16 cellular contexts compared by ENCODE assay signal in genomic region chr5:166493627-166494026, GRCh38.
A peak's percentile ranks its signal among the peaks of the same experiment; 100 is the strongest.
DNase-seq lines count a peak whose midpoint lies in the region; ATAC-seq and TF ChIP-seq lines count a peak whose summit lies in the region.
"Had no signal": no experiment of that assay in that cellular context is flagged by ENCODE, and none has a peak within 500 bp of the region (broad histone marks: within the 10 kb centered on the region; RNA-seq: fewer than 3 reads in every experiment).

No MANE protein-coding gene starts in this region.

- POLR2A ChIA-PET in CD4-positive, alpha-beta T cell (lab: Charles Lee) = no interaction called here

- no peaks in the 10 kb centered on the region for H3F3A ChIP-seq in GM23338 (replicated peaks; ENCODE audit: low read depth)

- H3K4me3 Mint-ChIP-seq in GM23338 = no peak overlapping the region
- H3K4me3 Mint-ChIP-seq in progenitor cell of endocrine pancreas (ENCODE audit: low read depth) = no peak overlapping the region
- no peak overlapping the region for H3K4me3 Mint-ChIP-seq in CD4-positive, alpha-beta T cell
- no peak overlapping the region for H3K4me3 Mint-ChIP-seq in activated T-cell treated with anti-CD3 and anti-CD28 coated beads, Interleukin-2, amount 50 U/mL, for 72 hours
- H3K4me3 Mint-ChIP-seq: CD14-positive monocyte had no signal

- H3K36me3 ChIP-seq in GM23338 (ENCODE audit: insufficient read depth) (no peaks in the 10 kb centered on the region), right lobe of liver (no peaks in the 10 kb centered on the region)
- H3K36me3 ChIP-seq: SJSA1 had no signal

- peak overlapping the region; percentile 44; the same call in 1 of the 2 replicates for H2AFZ ChIP-seq in GM23338

- H4K20me1 ChIP-seq in GM23338 (replicated peaks; ENCODE audit: insufficient read depth) = no peaks in the 10 kb centered on the region

- no peaks in the 10 kb centered on the region for H3K36me3 Mint-ChIP-seq in GM23338 (ENCODE audit: low read depth)
- no peaks in the 10 kb centered on the region for H3K36me3 Mint-ChIP-seq in progenitor cell of endocrine pancreas (ENCODE audit: insufficient read depth)
- no peaks in the 10 kb centered on the region for H3K36me3 Mint-ChIP-seq in CD4-positive, alpha-beta T cell (ENCODE audit: low read depth)
- H3K36me3 Mint-ChIP-seq in activated T-cell treated with anti-CD3 and anti-CD28 coated beads, Interleukin-2, amount 50 U/mL, for 72 hours (ENCODE audit: insufficient read depth in 2 of 2) = peaks cover 0 to 1% of the 10 kb centered on the region in 2 donors
- H3K36me3 Mint-ChIP-seq: CD14-positive monocyte had no signal

- TF ChIP-seq CTCF in GM23338 (conservative IDR thresholded peaks at IDR 0.05; ENCODE audit: low read depth in 2 of 2) (no peak), progenitor cell of endocrine pancreas (IDR thresholded peaks at IDR 0.05; ENCODE audit: unreplicated experiment) (no peak), right lobe of liver (IDR thresholded peaks at IDR 0.05) (no peak)
- TF ChIP-seq CTCF in CD4-positive, alpha-beta T cell (IDR thresholded peaks at IDR 0.05) = no peak

- H3K4me1 Mint-ChIP-seq in GM23338 (peaks cover 15% of the 10 kb centered on the region), progenitor cell of endocrine pancreas (ENCODE audit: low read depth) (peaks cover 7% of the 10 kb centered on the region)
- H3K4me1 Mint-ChIP-seq in CD4-positive, alpha-beta T cell (ENCODE audit: low read depth) = no peaks in the 10 kb centered on the region
- H3K4me1 Mint-ChIP-seq in activated T-cell treated with anti-CD3 and anti-CD28 coated beads, Interleukin-2, amount 50 U/mL, for 72 hours (ENCODE audit: low read depth) = no peaks in the 10 kb centered on the region
- H3K4me1 Mint-ChIP-seq: CD14-positive monocyte had no signal

- no peaks in the 10 kb centered on the region for H3K9me3 ChIP-seq in right lobe of liver
- H3K9me3 ChIP-seq in CD4-positive, alpha-beta T cell (ENCODE audit: control insufficient read depth, low read length) = no peaks in the 10 kb centered on the region
- H3K9me3 ChIP-seq: SJSA1 had no signal

- no peak overlapping the region for H3K4me3 ChIP-seq in GM23338
- H3K4me3 ChIP-seq in right lobe of liver = no peak overlapping the region
- H3K4me3 ChIP-seq: SJSA1 had no signal

- H3K9me3 Mint-ChIP-seq in GM23338 (no peaks in the 10 kb centered on the region), progenitor cell of endocrine pancreas (ENCODE audit: low read depth) (no peaks in the 10 kb centered on the region)
- peaks cover 6% of the 10 kb centered on the region for H3K9me3 Mint-ChIP-seq in CD4-positive, alpha-beta T cell
- peaks cover 2 to 3% of the 10 kb centered on the region in 2 donors for H3K9me3 Mint-ChIP-seq in activated T-cell treated with anti-CD3 and anti-CD28 coated beads, Interleukin-2, amount 50 U/mL, for 72 hours

- CTCF ChIA-PET in CD4-positive, alpha-beta T cell (lab: Charles Lee) = no interaction called here

- H3K79me2 ChIP-seq in GM23338 (replicated peaks; ENCODE audit: insufficient read depth) = no peaks in the 10 kb centered on the region

- DNase-seq in GM23338 (ENCODE audit: low spot score) (no peak), SHP77 treated with DMSO at 0.1 percent for 48 hours (lab: John Stamatoyannopoulos, UW) (peak; percentile 18), iPS-NIHi7 (ENCODE audit: extremely low spot score) (peak; percentile 13), progenitor cell of endocrine pancreas (ENCODE audit: low spot score, unreplicated experiment) (no peak), right lobe of liver (no peak)
- DNase-seq in CD4-positive, alpha-beta T cell = no peak
- DNase-seq in activated T-cell treated with anti-CD3 and anti-CD28 coated beads, Interleukin-2, amount 50 U/mL, for 72 hours = no peak
- DNase-seq: COR-L47, NCI-H1048, NCI-H1436 treated with DMSO at 0.1 percent for 48 hours, NCI-H2081, RPMI8226 had no signal

- intact Hi-C loops in right lobe of liver (cut with DNase I) = no loop called here
- intact Hi-C loops in CD4-positive, alpha-beta T cell (cut with DNase I, micrococcal nuclease) = no loop called here

- ATAC-seq in GM23338 = no peak
- ATAC-seq in right lobe of liver = no peak
- no peak for ATAC-seq in CD4-positive, alpha-beta T cell (ENCODE audit: poor library complexity)
- no peak for ATAC-seq in GM19463 (IDR thresholded peaks at IDR 0.05; ENCODE audit: unreplicated experiment)
- ATAC-seq in activated T-cell treated with anti-CD3 and anti-CD28 coated beads, Interleukin-2, amount 50 U/mL, for 72 hours (replicated peaks in 1 of 2) = no peak

- H3K4me1 ChIP-seq in GM23338 (ENCODE audit: insufficient read depth) (peaks cover 9% of the 10 kb centered on the region), right lobe of liver (no peaks in the 10 kb centered on the region)
- H3K4me1 ChIP-seq: SJSA1 had no signal

- TF ChIP-seq POLR2A in right lobe of liver (IDR thresholded peaks at IDR 0.05) = no peak

- no peaks in the 10 kb centered on the region for H3K9me2 ChIP-seq in GM23338 (ENCODE audit: insufficient read depth)

- H3K27me3 ChIP-seq in GM23338 (ENCODE audit: insufficient read depth) (no peaks in the 10 kb centered on the region), right lobe of liver (no peaks in the 10 kb centered on the region)
- no peaks in the 10 kb centered on the region for H3K27me3 ChIP-seq in CD4-positive, alpha-beta T cell (ENCODE audit: control insufficient read depth, insufficient read depth, low read length)
- H3K27me3 ChIP-seq: SJSA1 had no signal

- H3K27me3 Mint-ChIP-seq in GM23338 (ENCODE audit: insufficient read depth, low read depth, poor library complexity) (peaks cover 4% of the 10 kb centered on the region), progenitor cell of endocrine pancreas (no peaks in the 10 kb centered on the region)
- no peaks in the 10 kb centered on the region for H3K27me3 Mint-ChIP-seq in CD4-positive, alpha-beta T cell
- no peaks in the 10 kb centered on the region for H3K27me3 Mint-ChIP-seq in activated T-cell treated with anti-CD3 and anti-CD28 coated beads, Interleukin-2, amount 50 U/mL, for 72 hours (ENCODE audit: low read depth)

- 68% methylated on average over 7 of the region's 7 CpGs for WGBS in right lobe of liver (ENCODE audit: insufficient coverage, low coverage, low lambda C conversion rate, missing lambda C conversion rate)

- H3K27ac Mint-ChIP-seq in GM23338 = no peak overlapping the region; the same call in 1 of the 2 replicates
- H3K27ac Mint-ChIP-seq in progenitor cell of endocrine pancreas = peak overlapping the region; percentile 65
- H3K27ac Mint-ChIP-seq in CD4-positive, alpha-beta T cell = no peak overlapping the region
- H3K27ac Mint-ChIP-seq in activated T-cell treated with anti-CD3 and anti-CD28 coated beads, Interleukin-2, amount 50 U/mL, for 72 hours = no peak overlapping the region

- H3K4me2 ChIP-seq in GM23338 = no peak overlapping the region
- H3K4me2 ChIP-seq: KMS-11 had no signal

- H3K27ac ChIP-seq in GM23338 (ENCODE audit: low read depth) = no peak overlapping the region
- no peak overlapping the region for H3K27ac ChIP-seq in right lobe of liver
- H3K27ac ChIP-seq in CD4-positive, alpha-beta T cell (ENCODE audit: low read depth, low read length) = no peak overlapping the region
- H3K27ac ChIP-seq: KMS-11, SJSA1 had no signal

TF ChIP-seq in GM23338, 12 proteins besides CTCF, POLR2A, EP300 and RAD21 (continues in another document):
- TF ChIP-seq CREB1 (CRISPR knock-in tag; IDR thresholded peaks at IDR 0.05; ENCODE audit: low read depth) = no peak
- TF ChIP-seq JUNB (IDR thresholded peaks at IDR 0.05; ENCODE audit: unreplicated experiment) = no peak
- no peak for TF ChIP-seq REST (IDR thresholded peaks at IDR 0.05; ENCODE audit: unreplicated experiment)
- TF ChIP-seq STAT1 (IDR thresholded peaks at IDR 0.05; ENCODE audit: unreplicated experiment) = no peak
- TF ChIP-seq EZH2phosphoT487 (IDR thresholded peaks at IDR 0.05; ENCODE audit: unreplicated experiment) = no peak
- no peak for TF ChIP-seq POLR2AphosphoS5 (IDR thresholded peaks at IDR 0.05; ENCODE audit: low read depth)
- TF ChIP-seq ZNF114 (CRISPR knock-in tag; IDR thresholded peaks at IDR 0.05) = no peak
- no peak for TF ChIP-seq ETS1 (IDR thresholded peaks at IDR 0.05)
- no peak for TF ChIP-seq ZNF331 (CRISPR knock-in tag; IDR thresholded peaks at IDR 0.05; ENCODE audit: low read depth)
- no peak for TF ChIP-seq EZH2 (IDR thresholded peaks at IDR 0.05; ENCODE audit: low read depth, unreplicated experiment)

Comparison
In these comparisons a context has a peak if more than half of its experiments do, and no peak if none do; other contexts are left out.
1. DNase-seq: peak in SHP77 treated with DMSO at 0.1 percent for 48 hours (single experiment) and iPS-NIHi7 (single experiment); none in GM23338 (single experiment), progenitor cell of endocrine pancreas (single experiment), right lobe of liver (0 of 3), CD4-positive, alpha-beta T cell (0 of 10) and activated T-cell treated with anti-CD3 and anti-CD28 coated beads, Interleukin-2, amount 50 U/mL, for 72 hours (0 of 2).